In the genomic region with DNA sequence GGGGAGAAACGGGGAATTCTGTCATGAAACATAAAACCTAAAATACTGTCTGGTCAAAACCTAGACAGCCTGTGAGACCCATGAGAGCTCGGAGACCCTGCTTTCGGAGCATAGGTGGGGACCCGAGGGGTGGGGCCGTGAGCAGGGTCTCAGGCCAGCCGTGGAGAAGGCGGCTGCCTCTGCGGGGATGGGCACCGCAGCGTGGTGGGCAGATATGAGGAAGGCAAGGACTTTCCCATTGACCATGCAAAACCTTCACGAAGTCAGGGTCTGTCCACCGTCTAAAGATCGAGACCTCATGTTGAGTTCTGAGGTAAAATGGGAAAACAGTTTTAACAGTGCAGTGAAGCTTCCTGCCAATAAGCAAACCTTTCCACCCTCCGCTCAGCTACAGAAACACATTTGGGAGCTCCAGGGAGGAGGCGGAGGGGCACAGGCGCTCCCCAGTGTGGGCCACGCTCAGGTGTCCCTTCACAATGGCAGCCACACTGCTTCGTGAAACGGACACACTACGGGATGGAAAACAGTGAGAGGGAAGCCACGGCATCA, we compare ENCODE assay signal across 13 cellular contexts.
DNase-seq lines count a peak whose midpoint lies in the region; ATAC-seq and TF ChIP-seq lines count a peak whose summit lies in the region.
"Had no signal": no experiment of that assay in that cellular context is flagged by ENCODE, and none has a peak within 500 bp of the region (broad histone marks: within the 10 kb centered on the region; RNA-seq: fewer than 3 reads in every experiment).

No MANE protein-coding gene starts in this region.

- 74 to 79% methylated on average over 21 of the region's 21 CpGs for WGBS in esophagus, 2 donors
- 85 to 91% methylated on average over 21 of the region's 21 CpGs for WGBS in lung, 2 donors

- H3K9me3 ChIP-seq in SJSA1 (replicated peaks) (no peaks in the 10 kb centered on the region), esophagus (ENCODE audit: control insufficient read depth in 2 of 2, insufficient read depth in 1 of 2, low read depth in 1 of 2, low read length in 1 of 2) (no peaks in the 10 kb centered on the region), lung (ENCODE audit: control insufficient read depth in 2 of 2, insufficient read depth in 1 of 2, low read length in 1 of 2) (no peaks in the 10 kb centered on the region), stomach smooth muscle (ENCODE audit: control insufficient read depth in 2 of 2, low read length in 2 of 2) (no peaks in the 10 kb centered on the region)
- H3K9me3 ChIP-seq: BE2C had no signal

- 0 out of 2 replicates have a peak overlapping the region, but pooled peaks have one; percentile 10 for H3K4me3 ChIP-seq in SJSA1
- no peak overlapping the region for H3K4me3 ChIP-seq in esophagus (ENCODE audit: low read depth in 1 of 2, low read length in 2 of 2)
- H3K4me3 ChIP-seq in lung = no peak overlapping the region
- H3K4me3 ChIP-seq in stomach smooth muscle (ENCODE audit: low read length in 2 of 2) = peak overlapping the region; percentile 42 to 59
- H3K4me3 ChIP-seq: GM12878 had no signal

- H3K4me3 Mint-ChIP-seq in effector memory CD8-positive, alpha-beta T cell = no peak overlapping the region
- H3K4me3 Mint-ChIP-seq: naive B cell, T-cell had no signal

- no peak for TF ChIP-seq CTCF in lung (IDR thresholded peaks at IDR 0.05; ENCODE audit: control extremely low read depth, extremely low read depth)

- H3K27ac ChIP-seq in SJSA1 = no peak overlapping the region
- peak overlapping the region; percentile 77 to 87 for H3K27ac ChIP-seq in esophagus (ENCODE audit: low read depth in 2 of 2, low read length in 1 of 2)
- peak overlapping the region; percentile 40 to 42 for H3K27ac ChIP-seq in lung (ENCODE audit: low read depth in 1 of 2, low read length in 1 of 2)
- peak overlapping the region; percentile 76 for H3K27ac ChIP-seq in stomach smooth muscle (ENCODE audit: low read length)

- H3K27me3 Mint-ChIP-seq in effector memory CD8-positive, alpha-beta T cell = peaks cover 19 to 36% of the 10 kb centered on the region in 2 donors

- H3K27ac Mint-ChIP-seq in effector memory CD8-positive, alpha-beta T cell = no peak overlapping the region
- no peak overlapping the region for H3K27ac Mint-ChIP-seq in activated naive CD4-positive, alpha-beta T cell treated with anti-CD3 and anti-CD28 coated beads, Interleukin-2, amount 50 U/mL, for 72 hours
- H3K27ac Mint-ChIP-seq: naive B cell, T-cell had no signal

- H3K4me1 ChIP-seq in SJSA1 (replicated peaks) (peaks cover 30% of the 10 kb centered on the region), esophagus (ENCODE audit: control insufficient read depth in 2 of 2, insufficient read depth in 2 of 2, low read length in 1 of 2) (peaks cover 5 to 6% of the 10 kb centered on the region in 2 donors), lung (ENCODE audit: control insufficient read depth in 2 of 2, insufficient read depth in 2 of 2, low read length in 2 of 2) (peaks cover 4 to 8% of the 10 kb centered on the region in 2 donors), stomach smooth muscle (ENCODE audit: control insufficient read depth, insufficient read depth, low read length) (peaks cover 30% of the 10 kb centered on the region)
- H3K4me1 ChIP-seq: BE2C had no signal

- H3K9ac ChIP-seq in stomach smooth muscle (ENCODE audit: low read length in 2 of 2) = peak overlapping the region in 1 of 2 donors; percentile 51

- H3K36me3 ChIP-seq in SJSA1 = no peaks in the 10 kb centered on the region
- no peaks in the 10 kb centered on the region for H3K36me3 ChIP-seq in esophagus (ENCODE audit: control insufficient read depth in 2 of 2, insufficient read depth in 2 of 2, low read length in 1 of 2)
- peaks cover 0 to 2% of the 10 kb centered on the region in 2 donors for H3K36me3 ChIP-seq in lung (ENCODE audit: control insufficient read depth in 2 of 2, insufficient read depth in 2 of 2, low read length in 2 of 2)
- H3K36me3 ChIP-seq in stomach smooth muscle (ENCODE audit: control insufficient read depth in 2 of 2, insufficient read depth in 2 of 2, low read length in 2 of 2) = no peaks in the 10 kb centered on the region

- no peak for ATAC-seq in lung (ENCODE audit: insufficient read depth, low FRiP score)
- ATAC-seq in effector memory CD8-positive, alpha-beta T cell (replicated peaks) = no peak
- no peak for ATAC-seq in activated naive CD4-positive, alpha-beta T cell treated with anti-CD3 and anti-CD28 coated beads, Interleukin-2, amount 50 U/mL, for 72 hours
- ATAC-seq: esophagus mucosa, GM12878, T-cell had no signal

- H3K36me3 Mint-ChIP-seq in effector memory CD8-positive, alpha-beta T cell (ENCODE audit: insufficient read depth) = peaks cover 6% of the 10 kb centered on the region
- H3K36me3 Mint-ChIP-seq in activated naive CD4-positive, alpha-beta T cell treated with anti-CD3 and anti-CD28 coated beads, Interleukin-2, amount 50 U/mL, for 72 hours = peaks cover 0 to 5% of the 10 kb centered on the region in 2 donors
- H3K36me3 Mint-ChIP-seq: naive B cell, T-cell had no signal

- peaks cover 0 to 4% of the 10 kb centered on the region in 2 donors for H3K9me3 Mint-ChIP-seq in effector memory CD8-positive, alpha-beta T cell
- no peaks in the 10 kb centered on the region for H3K9me3 Mint-ChIP-seq in activated naive CD4-positive, alpha-beta T cell treated with anti-CD3 and anti-CD28 coated beads, Interleukin-2, amount 50 U/mL, for 72 hours
- H3K9me3 Mint-ChIP-seq: T-cell had no signal

- DNase-seq in SJSA1 (ENCODE audit: low read depth in 1 of 2, low spot score in 2 of 2) = no peak
- no peak for DNase-seq in lung (ENCODE audit: low spot score)
- no peak for DNase-seq in HCEC 1CT
- no peak for DNase-seq in COLO829 (ENCODE audit: low spot score)
- no peak for DNase-seq in effector memory CD8-positive, alpha-beta T cell
- no peak for DNase-seq in activated naive CD4-positive, alpha-beta T cell treated with anti-CD3 and anti-CD28 coated beads, Interleukin-2, amount 50 U/mL, for 72 hours (ENCODE audit: low spot score in 2 of 2)
- DNase-seq: BE2C, naive B cell, T-cell had no signal

- H3K27me3 ChIP-seq in SJSA1 (replicated peaks) (no peaks in the 10 kb centered on the region), esophagus (ENCODE audit: control insufficient read depth in 1 of 2, insufficient read depth in 2 of 2, low read length in 2 of 2) (no peaks in the 10 kb centered on the region), lung (ENCODE audit: control insufficient read depth, insufficient read depth) (no peaks in the 10 kb centered on the region), stomach smooth muscle (ENCODE audit: control insufficient read depth in 1 of 2, insufficient read depth in 2 of 2, low read length in 2 of 2) (no peaks in the 10 kb centered on the region)
- H3K27me3 ChIP-seq: BE2C had no signal

- H3K4me1 Mint-ChIP-seq in effector memory CD8-positive, alpha-beta T cell (ENCODE audit: low read depth in 2 of 2) = no peaks in the 10 kb centered on the region
- H3K4me1 Mint-ChIP-seq: naive B cell, T-cell had no signal

Comparison
In these comparisons a context has a peak if more than half of its experiments do, and no peak if none do; other contexts are left out.
1. H3K4me3 ChIP-seq: peak in SJSA1 (single experiment) and stomach smooth muscle (2 of 2); none in esophagus (0 of 2) and lung (single experiment).